In the genomic region with DNA sequence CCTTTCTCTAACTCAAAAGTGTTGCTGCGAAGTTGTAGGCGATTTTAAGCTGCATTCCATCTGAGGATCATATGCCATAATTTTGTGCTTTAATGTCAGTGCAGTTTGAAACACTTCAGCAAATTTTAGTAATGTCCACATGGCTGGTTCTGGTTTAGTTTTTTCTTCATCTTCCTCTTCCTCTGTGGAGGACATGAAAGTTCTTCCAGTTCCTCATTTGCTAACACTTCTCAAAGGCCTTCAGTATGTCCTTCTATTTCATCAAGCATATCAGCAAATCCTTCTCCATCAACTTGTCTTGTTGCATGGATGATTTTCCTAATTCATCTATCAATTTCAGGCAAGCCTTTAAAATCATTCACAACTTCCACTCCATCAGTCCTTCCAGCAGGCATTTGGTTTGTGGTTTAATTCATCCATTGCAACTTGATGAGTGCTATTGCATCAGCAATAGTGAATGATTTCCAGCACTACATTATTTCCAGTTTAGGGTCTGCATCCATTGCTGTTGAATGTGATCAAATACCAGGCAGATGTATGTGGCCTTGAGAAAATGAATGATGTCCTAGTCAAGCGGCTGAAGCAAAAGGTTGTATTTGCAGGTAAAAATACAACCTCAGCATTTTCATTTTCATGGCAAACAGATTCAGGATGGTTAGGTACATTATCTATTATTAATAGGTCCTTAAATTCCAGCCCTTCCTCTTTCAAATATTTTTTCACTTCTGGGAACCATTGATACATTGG, we compare ENCODE assay signal across 16 cellular contexts. TPM values are rescaled to one million over a fixed set of nuclear protein-coding genes. Genes with fewer than 3 reads are reported as not detected.
DNase-seq lines count a peak whose midpoint lies in the region; ATAC-seq and TF ChIP-seq lines count a peak whose summit lies in the region.
"Had no signal": no experiment of that assay in that cellular context is flagged by ENCODE, and none has a peak within 500 bp of the region (broad histone marks: within the 10 kb centered on the region; RNA-seq: fewer than 3 reads in every experiment).

No MANE protein-coding gene starts in this region.

- H3K9me3 ChIP-seq in adipocyte (ENCODE audit: control insufficient read depth, low read length) (no peaks in the 10 kb centered on the region), breast epithelium (no peaks in the 10 kb centered on the region)

- intact Hi-C loops in activated naive CD4-positive, alpha-beta T cell treated with anti-CD3 and anti-CD28 coated beads for 36 hours (cut with micrococcal nuclease) = no loop called here
- intact Hi-C loops in breast epithelium (cut with DNase I; ENCODE audit: low total_unique reads) = no loop called here

- no peaks in the 10 kb centered on the region for H3K27me3 Mint-ChIP-seq in activated naive CD4-positive, alpha-beta T cell treated with anti-CD3 and anti-CD28 coated beads for 36 hours (ENCODE audit: low read depth)
- H3K27me3 Mint-ChIP-seq in stimulated activated naive B cell treated with anti-CD40 and anti-IgM and Interleukin-4, amounts not matched to agents 10 μg/mL and 1 μg/mL and 100 μg/mL, for 72 hours = no peaks in the 10 kb centered on the region

- no peak for DNase-seq in activated naive CD4-positive, alpha-beta T cell treated with anti-CD3 and anti-CD28 coated beads for 36 hours
- DNase-seq in activated naive CD4-positive, alpha-beta T cell treated with anti-CD3 and anti-CD28 coated beads, Interleukin-2, amount 50 U/mL, for 16 hours = no peak
- DNase-seq in NCI-H69 (lab: John Stamatoyannopoulos, UW) = peak; percentile 7
- peak; percentile 47 for DNase-seq in adipocyte (ENCODE audit: low read depth)
- DNase-seq in stimulated activated naive B cell treated with anti-CD40 and anti-IgM and Interleukin-4, amounts not matched to agents 10 μg/mL and 1 μg/mL and 100 μg/mL, for 72 hours = no peak
- no peak for DNase-seq in breast epithelium (ENCODE audit: low spot score in 2 of 2)
- DNase-seq in AG08396 (ENCODE audit: low spot score) = no peak
- DNase-seq: ACHN; activated CD4-positive, alpha-beta T cell treated with anti-CD3 and anti-CD28 coated beads, Interleukin-2, amount 50 U/mL, for 4 hours; cerebellar nuclear complex; DMS53; mesendoderm; NCI-H526 treated with DMSO at 0.1 percent for 48 hours; stimulated activated CD4-positive, alpha-beta T cell treated with anti-CD3 and anti-CD28 coated beads, Interleukin-15, amount 100 ng/mL, for 24 hours had no signal

- H3K4me3 ChIP-seq in adipocyte (ENCODE audit: low read length) = no peak overlapping the region
- H3K4me3 ChIP-seq in breast epithelium = no peak overlapping the region

- no peak for TF ChIP-seq CTCF in breast epithelium (IDR thresholded peaks at IDR 0.05)

- peaks cover 2% of the 10 kb centered on the region for H3K36me3 ChIP-seq in adipocyte (ENCODE audit: control insufficient read depth, insufficient read depth, low read length, severe bottlenecking)
- no peaks in the 10 kb centered on the region for H3K36me3 ChIP-seq in breast epithelium

- no peak for TF ChIP-seq POLR2A in breast epithelium (IDR thresholded peaks at IDR 0.05)

- peak overlapping the region; percentile 30 for H3K27ac Mint-ChIP-seq in activated naive CD4-positive, alpha-beta T cell treated with anti-CD3 and anti-CD28 coated beads for 36 hours
- peak overlapping the region; percentile 84 for H3K27ac Mint-ChIP-seq in stimulated activated naive B cell treated with anti-CD40 and anti-IgM and Interleukin-4, amounts not matched to agents 10 μg/mL and 1 μg/mL and 100 μg/mL, for 72 hours

- no peak overlapping the region for H3K9ac ChIP-seq in adipocyte (ENCODE audit: low read length)

- H3K4me1 ChIP-seq in adipocyte (ENCODE audit: control insufficient read depth, insufficient read depth, low read length) (peaks cover 10% of the 10 kb centered on the region), breast epithelium (no peaks in the 10 kb centered on the region)

- peaks cover 15% of the 10 kb centered on the region for H3K36me3 Mint-ChIP-seq in activated naive CD4-positive, alpha-beta T cell treated with anti-CD3 and anti-CD28 coated beads for 36 hours (ENCODE audit: low read depth)
- peaks cover 29 to 40% of the 10 kb centered on the region in 2 donors for H3K36me3 Mint-ChIP-seq in stimulated activated naive B cell treated with anti-CD40 and anti-IgM and Interleukin-4, amounts not matched to agents 10 μg/mL and 1 μg/mL and 100 μg/mL, for 72 hours

- H3K27ac ChIP-seq in breast epithelium = no peak overlapping the region

- peak; percentile 21 to 39 for ATAC-seq in stimulated activated naive B cell treated with anti-CD40 and anti-IgM and Interleukin-4, amounts not matched to agents 10 μg/mL and 1 μg/mL and 100 μg/mL, for 72 hours (replicated peaks)
- no peak for ATAC-seq in HG03521 (IDR thresholded peaks at IDR 0.05; ENCODE audit: unreplicated experiment)
- ATAC-seq: SK-N-SH treated with all-trans-retinoic acid at 6 μM for 48 hours had no signal

- CTCF ChIA-PET in activated naive CD4-positive, alpha-beta T cell treated with anti-CD3 and anti-CD28 coated beads for 36 hours (lab: Charles Lee) = no interaction called here

- no peaks in the 10 kb centered on the region for H3K9me3 Mint-ChIP-seq in activated naive CD4-positive, alpha-beta T cell treated with anti-CD3 and anti-CD28 coated beads for 36 hours
- H3K9me3 Mint-ChIP-seq in stimulated activated naive B cell treated with anti-CD40 and anti-IgM and Interleukin-4, amounts not matched to agents 10 μg/mL and 1 μg/mL and 100 μg/mL, for 72 hours = no peaks in the 10 kb centered on the region

- no peak overlapping the region for H3K4me3 Mint-ChIP-seq in activated naive CD4-positive, alpha-beta T cell treated with anti-CD3 and anti-CD28 coated beads for 36 hours
- peak overlapping the region; percentile 5 to 39 for H3K4me3 Mint-ChIP-seq in stimulated activated naive B cell treated with anti-CD40 and anti-IgM and Interleukin-4, amounts not matched to agents 10 μg/mL and 1 μg/mL and 100 μg/mL, for 72 hours

- H3K27me3 ChIP-seq in adipocyte (replicated peaks; ENCODE audit: control insufficient read depth, insufficient read depth, low read length) (no peaks in the 10 kb centered on the region), breast epithelium (no peaks in the 10 kb centered on the region)

- peaks cover 18% of the 10 kb centered on the region for H3K4me1 Mint-ChIP-seq in activated naive CD4-positive, alpha-beta T cell treated with anti-CD3 and anti-CD28 coated beads for 36 hours (ENCODE audit: low read depth)
- peaks cover 37 to 76% of the 10 kb centered on the region in 2 donors for H3K4me1 Mint-ChIP-seq in stimulated activated naive B cell treated with anti-CD40 and anti-IgM and Interleukin-4, amounts not matched to agents 10 μg/mL and 1 μg/mL and 100 μg/mL, for 72 hours

RNA-seq across cellular contexts. Expression of a gene that starts 20.2 kb away (rescaled TPM):
- 10 to 100 TPM; 10.1 TPM for total RNA-seq in activated naive CD4-positive, alpha-beta T cell treated with anti-CD3 and anti-CD28 coated beads for 36 hours
- total RNA-seq in breast epithelium = 1 to 10 TPM; 2.7 to 7.3 (median 6.6) TPM

Comparison
In these comparisons a context has a peak if more than half of its experiments do, and no peak if none do; other contexts are left out.
1. DNase-seq: peak in NCI-H69 (single experiment) and adipocyte (single experiment); none in activated naive CD4-positive, alpha-beta T cell treated with anti-CD3 and anti-CD28 coated beads for 36 hours (single experiment), activated naive CD4-positive, alpha-beta T cell treated with anti-CD3 and anti-CD28 coated beads, Interleukin-2, amount 50 U/mL, for 16 hours (single experiment), stimulated activated naive B cell treated with anti-CD40 and anti-IgM and Interleukin-4, amounts not matched to agents 10 μg/mL and 1 μg/mL and 100 μg/mL, for 72 hours (single experiment), breast epithelium (0 of 2) and AG08396 (single experiment).